Comparison of ENCODE assay signal across 1 cellular context in the genomic region with DNA sequence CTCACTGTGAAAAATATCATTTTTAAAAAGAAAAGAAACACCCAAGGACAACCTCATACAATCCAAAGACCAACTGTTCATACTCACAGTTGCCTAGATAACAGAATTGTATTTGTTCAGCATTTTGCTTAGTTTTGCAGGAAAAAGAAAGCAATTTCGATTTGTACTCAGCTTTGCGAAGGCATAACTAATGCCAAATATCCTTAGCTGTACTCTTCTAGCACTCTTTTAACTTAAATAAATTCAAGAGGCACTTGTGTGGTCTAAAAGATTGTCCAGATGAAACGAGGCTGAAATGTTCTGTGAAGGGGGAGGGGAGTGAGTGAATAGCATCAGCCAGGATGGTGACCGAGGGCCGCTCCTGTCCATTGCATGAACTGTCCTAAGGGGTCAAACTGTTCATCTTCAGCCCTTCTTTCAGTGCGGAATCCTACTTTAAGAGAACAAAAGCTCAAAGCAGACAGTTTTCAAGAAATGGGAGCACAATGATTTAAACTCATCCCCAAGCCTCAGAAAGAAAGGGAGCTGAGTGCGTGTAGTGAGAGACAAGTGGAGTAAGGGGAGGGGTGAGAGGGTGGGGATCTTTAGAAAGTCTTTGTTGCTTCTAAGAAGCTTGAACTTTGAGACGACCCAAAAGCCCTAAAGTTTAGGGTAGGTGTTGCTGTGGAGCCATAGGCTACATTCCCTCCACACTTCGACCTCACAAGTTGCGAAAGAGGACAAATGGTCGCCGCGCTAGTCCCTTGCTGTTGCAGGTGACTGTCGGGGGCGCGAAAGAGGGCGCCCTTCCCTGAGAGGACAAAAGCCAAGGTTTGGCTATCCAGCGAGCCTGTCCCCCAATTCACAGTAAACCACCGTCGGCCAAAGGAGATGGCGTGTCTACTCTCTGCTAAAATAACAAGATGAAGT.
A peak's percentile ranks its signal among the peaks of the same experiment; 100 is the strongest.
TF ChIP-seq lines count a peak whose summit lies in the region.

No MANE protein-coding gene starts in this region.

TF ChIP-seq in HepG2, 621 proteins besides CTCF, POLR2A, EP300 and RAD21 (continued from another document):
- TF ChIP-seq ZFP37 (CRISPR knock-in tag; IDR thresholded peaks at IDR 0.05; ENCODE audit: borderline replicate concordance) (no peak), KLF16 (CRISPR knock-in tag; IDR thresholded peaks at IDR 0.05) (no peak), CEBPB (IDR thresholded peaks at IDR 0.05; ENCODE audit: borderline replicate concordance, low read depth, low read length) (peak; percentile 76; the same call in 1 of the 2 replicates), IRF2 (CRISPR knock-in tag; IDR thresholded peaks at IDR 0.05) (no peak), FOXP1 (IDR thresholded peaks at IDR 0.05) (no peak), FOXP1 (CRISPR knock-in tag; IDR thresholded peaks at IDR 0.05) (no peak), KDM4B (CRISPR knock-in tag; IDR thresholded peaks at IDR 0.05) (no peak), SYNCRIP (IDR thresholded peaks at IDR 0.05; ENCODE audit: insufficient read depth, low read depth, low read length) (no peak), ZNF792 (CRISPR knock-in tag; IDR thresholded peaks at IDR 0.05) (no peak), RAD51 (IDR thresholded peaks at IDR 0.05; ENCODE audit: borderline replicate concordance) (no peak), MAFG (CRISPR knock-in tag; IDR thresholded peaks at IDR 0.05) (no peak), CEBPG (CRISPR knock-in tag; IDR thresholded peaks at IDR 0.05) (peak; percentile 77), SOX13 (IDR thresholded peaks at IDR 0.05) (no peak), SOX13 (CRISPR knock-in tag; conservative IDR thresholded peaks at IDR 0.05 in 1 of 2, IDR thresholded peaks at IDR 0.05 in 1 of 2) (no peak), SIN3B (IDR thresholded peaks at IDR 0.05; ENCODE audit: low read length) (no peak), KDM2A (CRISPR knock-in tag; IDR thresholded peaks at IDR 0.05; ENCODE audit: borderline replicate concordance, low read depth) (0 out of 2 replicates have a peak, but pooled peaks have one; percentile 31), BHLHE40 (IDR thresholded peaks at IDR 0.05; ENCODE audit: low read length) (no peak)
- TF ChIP-seq, protein P1, sequence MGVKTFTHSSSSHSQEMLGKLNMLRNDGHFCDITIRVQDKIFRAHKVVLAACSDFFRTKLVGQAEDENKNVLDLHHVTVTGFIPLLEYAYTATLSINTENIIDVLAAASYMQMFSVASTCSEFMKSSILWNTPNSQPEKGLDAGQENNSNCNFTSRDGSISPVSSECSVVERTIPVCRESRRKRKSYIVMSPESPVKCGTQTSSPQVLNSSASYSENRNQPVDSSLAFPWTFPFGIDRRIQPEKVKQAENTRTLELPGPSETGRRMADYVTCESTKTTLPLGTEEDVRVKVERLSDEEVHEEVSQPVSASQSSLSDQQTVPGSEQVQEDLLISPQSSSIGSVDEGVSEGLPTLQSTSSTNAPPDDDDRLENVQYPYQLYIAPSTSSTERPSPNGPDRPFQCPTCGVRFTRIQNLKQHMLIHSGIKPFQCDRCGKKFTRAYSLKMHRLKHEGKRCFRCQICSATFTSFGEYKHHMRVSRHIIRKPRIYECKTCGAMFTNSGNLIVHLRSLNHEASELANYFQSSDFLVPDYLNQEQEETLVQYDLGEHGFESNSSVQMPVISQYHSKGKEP (CRISPR knock-in tag; IDR thresholded peaks at IDR 0.05), result no peak
- TF ChIP-seq, protein P2, sequence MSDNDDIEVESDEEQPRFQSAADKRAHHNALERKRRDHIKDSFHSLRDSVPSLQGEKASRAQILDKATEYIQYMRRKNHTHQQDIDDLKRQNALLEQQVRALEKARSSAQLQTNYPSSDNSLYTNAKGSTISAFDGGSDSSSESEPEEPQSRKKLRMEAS (IDR thresholded peaks at IDR 0.05), result no peak
- TF ChIP-seq, protein P3, sequence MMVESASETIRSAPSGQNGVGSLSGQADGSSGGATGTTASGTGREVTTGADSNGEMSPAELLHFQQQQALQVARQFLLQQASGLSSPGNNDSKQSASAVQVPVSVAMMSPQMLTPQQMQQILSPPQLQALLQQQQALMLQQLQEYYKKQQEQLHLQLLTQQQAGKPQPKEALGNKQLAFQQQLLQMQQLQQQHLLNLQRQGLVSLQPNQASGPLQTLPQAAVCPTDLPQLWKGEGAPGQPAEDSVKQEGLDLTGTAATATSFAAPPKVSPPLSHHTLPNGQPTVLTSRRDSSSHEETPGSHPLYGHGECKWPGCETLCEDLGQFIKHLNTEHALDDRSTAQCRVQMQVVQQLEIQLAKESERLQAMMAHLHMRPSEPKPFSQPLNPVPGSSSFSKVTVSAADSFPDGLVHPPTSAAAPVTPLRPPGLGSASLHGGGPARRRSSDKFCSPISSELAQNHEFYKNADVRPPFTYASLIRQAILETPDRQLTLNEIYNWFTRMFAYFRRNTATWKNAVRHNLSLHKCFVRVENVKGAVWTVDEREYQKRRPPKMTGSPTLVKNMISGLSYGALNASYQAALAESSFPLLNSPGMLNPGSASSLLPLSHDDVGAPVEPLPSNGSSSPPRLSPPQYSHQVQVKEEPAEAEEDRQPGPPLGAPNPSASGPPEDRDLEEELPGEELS (CRISPR knock-in tag; IDR thresholded peaks at IDR 0.05), result no peak
- TF ChIP-seq, protein P4, sequence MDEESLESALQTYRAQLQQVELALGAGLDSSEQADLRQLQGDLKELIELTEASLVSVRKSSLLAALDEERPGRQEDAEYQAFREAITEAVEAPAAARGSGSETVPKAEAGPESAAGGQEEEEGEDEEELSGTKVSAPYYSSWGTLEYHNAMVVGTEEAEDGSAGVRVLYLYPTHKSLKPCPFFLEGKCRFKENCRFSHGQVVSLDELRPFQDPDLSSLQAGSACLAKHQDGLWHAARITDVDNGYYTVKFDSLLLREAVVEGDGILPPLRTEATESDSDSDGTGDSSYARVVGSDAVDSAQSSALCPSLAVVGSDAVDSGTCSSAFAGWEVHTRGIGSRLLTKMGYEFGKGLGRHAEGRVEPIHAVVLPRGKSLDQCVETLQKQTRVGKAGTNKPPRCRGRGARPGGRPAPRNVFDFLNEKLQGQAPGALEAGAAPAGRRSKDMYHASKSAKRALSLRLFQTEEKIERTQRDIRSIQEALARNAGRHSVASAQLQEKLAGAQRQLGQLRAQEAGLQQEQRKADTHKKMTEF (CRISPR knock-in tag; IDR thresholded peaks at IDR 0.05), result no peak
- TF ChIP-seq, protein P5, sequence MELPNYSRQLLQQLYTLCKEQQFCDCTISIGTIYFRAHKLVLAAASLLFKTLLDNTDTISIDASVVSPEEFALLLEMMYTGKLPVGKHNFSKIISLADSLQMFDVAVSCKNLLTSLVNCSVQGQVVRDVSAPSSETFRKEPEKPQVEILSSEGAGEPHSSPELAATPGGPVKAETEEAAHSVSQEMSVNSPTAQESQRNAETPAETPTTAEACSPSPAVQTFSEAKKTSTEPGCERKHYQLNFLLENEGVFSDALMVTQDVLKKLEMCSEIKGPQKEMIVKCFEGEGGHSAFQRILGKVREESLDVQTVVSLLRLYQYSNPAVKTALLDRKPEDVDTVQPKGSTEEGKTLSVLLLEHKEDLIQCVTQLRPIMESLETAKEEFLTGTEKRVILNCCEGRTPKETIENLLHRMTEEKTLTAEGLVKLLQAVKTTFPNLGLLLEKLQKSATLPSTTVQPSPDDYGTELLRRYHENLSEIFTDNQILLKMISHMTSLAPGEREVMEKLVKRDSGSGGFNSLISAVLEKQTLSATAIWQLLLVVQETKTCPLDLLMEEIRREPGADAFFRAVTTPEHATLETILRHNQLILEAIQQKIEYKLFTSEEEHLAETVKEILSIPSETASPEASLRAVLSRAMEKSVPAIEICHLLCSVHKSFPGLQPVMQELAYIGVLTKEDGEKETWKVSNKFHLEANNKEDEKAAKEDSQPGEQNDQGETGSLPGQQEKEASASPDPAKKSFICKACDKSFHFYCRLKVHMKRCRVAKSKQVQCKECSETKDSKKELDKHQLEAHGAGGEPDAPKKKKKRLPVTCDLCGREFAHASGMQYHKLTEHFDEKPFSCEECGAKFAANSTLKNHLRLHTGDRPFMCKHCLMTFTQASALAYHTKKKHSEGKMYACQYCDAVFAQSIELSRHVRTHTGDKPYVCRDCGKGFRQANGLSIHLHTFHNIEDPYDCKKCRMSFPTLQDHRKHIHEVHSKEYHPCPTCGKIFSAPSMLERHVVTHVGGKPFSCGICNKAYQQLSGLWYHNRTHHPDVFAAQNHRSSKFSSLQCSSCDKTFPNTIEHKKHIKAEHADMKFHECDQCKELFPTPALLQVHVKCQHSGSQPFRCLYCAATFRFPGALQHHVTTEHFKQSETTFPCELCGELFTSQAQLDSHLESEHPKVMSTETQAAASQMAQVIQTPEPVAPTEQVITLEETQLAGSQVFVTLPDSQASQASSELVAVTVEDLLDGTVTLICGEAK (IDR thresholded peaks at IDR 0.05), result no peak
- TF ChIP-seq, protein P5 (CRISPR knock-in tag; IDR thresholded peaks at IDR 0.05), result no peak
- TF ChIP-seq, protein P6, sequence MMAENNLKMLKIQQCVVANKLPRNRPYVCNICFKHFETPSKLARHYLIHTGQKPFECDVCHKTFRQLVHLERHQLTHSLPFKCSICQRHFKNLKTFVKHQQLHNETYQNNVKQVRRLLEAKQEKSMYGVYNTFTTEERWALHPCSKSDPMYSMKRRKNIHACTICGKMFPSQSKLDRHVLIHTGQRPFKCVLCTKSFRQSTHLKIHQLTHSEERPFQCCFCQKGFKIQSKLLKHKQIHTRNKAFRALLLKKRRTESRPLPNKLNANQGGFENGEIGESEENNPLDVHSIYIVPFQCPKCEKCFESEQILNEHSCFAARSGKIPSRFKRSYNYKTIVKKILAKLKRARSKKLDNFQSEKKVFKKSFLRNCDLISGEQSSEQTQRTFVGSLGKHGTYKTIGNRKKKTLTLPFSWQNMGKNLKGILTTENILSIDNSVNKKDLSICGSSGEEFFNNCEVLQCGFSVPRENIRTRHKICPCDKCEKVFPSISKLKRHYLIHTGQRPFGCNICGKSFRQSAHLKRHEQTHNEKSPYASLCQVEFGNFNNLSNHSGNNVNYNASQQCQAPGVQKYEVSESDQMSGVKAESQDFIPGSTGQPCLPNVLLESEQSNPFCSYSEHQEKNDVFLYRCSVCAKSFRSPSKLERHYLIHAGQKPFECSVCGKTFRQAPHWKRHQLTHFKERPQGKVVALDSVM (CRISPR knock-in tag; IDR thresholded peaks at IDR 0.05), result no peak
